In the genomic region with DNA sequence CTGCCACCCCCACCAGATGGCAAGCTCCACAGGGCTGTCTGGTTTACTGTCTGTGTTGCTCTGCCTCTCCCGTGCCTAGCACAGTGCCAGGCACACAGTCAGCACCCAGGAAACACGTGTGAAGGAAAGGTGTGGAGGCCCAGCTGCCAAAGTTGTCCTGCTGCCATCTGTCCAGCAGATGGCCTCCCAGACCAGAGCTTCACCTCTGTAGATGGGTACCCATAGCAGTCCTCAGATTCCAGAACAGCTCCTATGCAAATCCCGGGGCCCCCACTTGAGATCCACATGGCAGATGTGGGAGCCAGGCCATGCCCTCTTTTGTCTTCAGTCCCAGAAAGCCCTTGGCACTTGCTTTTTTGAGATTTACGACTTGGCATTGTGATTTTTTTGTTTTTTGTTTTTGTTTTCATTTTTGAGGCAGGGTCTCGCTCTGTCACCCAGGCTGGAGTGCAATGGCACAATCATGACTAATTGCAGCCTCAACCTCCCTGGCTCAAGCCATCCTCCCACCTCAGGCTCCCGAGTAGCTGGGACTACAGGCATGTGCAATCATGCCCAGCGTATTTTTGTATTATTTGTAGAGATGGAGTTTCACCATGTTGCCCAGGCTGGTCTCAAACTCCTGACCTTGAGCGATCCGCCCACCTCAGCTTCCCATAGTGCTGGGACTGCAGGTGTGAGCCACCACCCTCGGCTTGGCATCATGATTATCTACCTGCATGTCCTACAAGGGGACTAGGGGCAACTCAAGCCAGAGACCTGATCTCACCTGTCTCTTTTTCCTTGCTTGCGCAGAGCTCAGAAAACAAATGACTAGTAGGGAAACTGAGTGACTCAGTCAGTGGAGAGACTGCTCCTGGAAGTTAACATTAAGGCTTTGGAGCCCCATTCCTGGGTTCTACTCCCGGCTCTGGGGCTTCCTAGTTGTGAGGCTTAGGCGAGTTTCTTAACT, we compare ENCODE assay signal across 8 cellular contexts. TPM values are rescaled to one million over a fixed set of nuclear protein-coding genes. Genes with fewer than 3 reads are reported as not detected.
DNase-seq lines count a peak whose midpoint lies in the region; ATAC-seq lines count a peak whose summit lies in the region.

No MANE protein-coding gene starts in this region.

- no peaks in the 10 kb centered on the region for H3K9me3 Mint-ChIP-seq in stimulated activated naive B cell treated with anti-CD40 and anti-IgM and Interleukin-4, amounts not matched to agents 10 μg/mL and 1 μg/mL and 100 μg/mL, for 72 hours

- H3K27me3 Mint-ChIP-seq in stimulated activated naive B cell treated with anti-CD40 and anti-IgM and Interleukin-4, amounts not matched to agents 10 μg/mL and 1 μg/mL and 100 μg/mL, for 72 hours = peaks cover 34 to 45% of the 10 kb centered on the region in 2 donors

- H3K4me3 Mint-ChIP-seq in stimulated activated naive B cell treated with anti-CD40 and anti-IgM and Interleukin-4, amounts not matched to agents 10 μg/mL and 1 μg/mL and 100 μg/mL, for 72 hours = no peak overlapping the region

- no peak overlapping the region for H3K27ac Mint-ChIP-seq in stimulated activated naive B cell treated with anti-CD40 and anti-IgM and Interleukin-4, amounts not matched to agents 10 μg/mL and 1 μg/mL and 100 μg/mL, for 72 hours

- peaks cover 3 to 18% of the 10 kb centered on the region in 2 donors for H3K4me1 Mint-ChIP-seq in stimulated activated naive B cell treated with anti-CD40 and anti-IgM and Interleukin-4, amounts not matched to agents 10 μg/mL and 1 μg/mL and 100 μg/mL, for 72 hours

- ATAC-seq in HG02981 (IDR thresholded peaks at IDR 0.05; ENCODE audit: unreplicated experiment) = peak; percentile 51
- peak; percentile 85 for ATAC-seq in left lobe of liver
- peak; percentile 69 to 71 for ATAC-seq in stimulated activated naive B cell treated with anti-CD40 and anti-IgM and Interleukin-4, amounts not matched to agents 10 μg/mL and 1 μg/mL and 100 μg/mL, for 72 hours (replicated peaks)

- DNase-seq in DMS79 treated with DMSO at 0.1 percent for 48 hours (lab: John Stamatoyannopoulos, UW) (peak; percentile 13), DMS79 (lab: John Stamatoyannopoulos, UW) (no peak), T-helper 9 cell (peak; percentile 29), left lobe of liver (ENCODE audit: low spot score) (no peak), NCI-H187 (lab: John Stamatoyannopoulos, UW) (no peak)
- peak; percentile 25 for DNase-seq in central memory CD4-positive, alpha-beta T cell
- DNase-seq in stimulated activated naive B cell treated with anti-CD40 and anti-IgM and Interleukin-4, amounts not matched to agents 10 μg/mL and 1 μg/mL and 100 μg/mL, for 72 hours = peak; percentile 35

- no peaks in the 10 kb centered on the region for H3K36me3 Mint-ChIP-seq in stimulated activated naive B cell treated with anti-CD40 and anti-IgM and Interleukin-4, amounts not matched to agents 10 μg/mL and 1 μg/mL and 100 μg/mL, for 72 hours

RNA-seq across cellular contexts. Expression of a gene that starts 16.9 kb away (rescaled TPM):
- 1.1 TPM for total RNA-seq in left lobe of liver

RNA-seq across cellular contexts. Expression of a gene that starts 20.2 kb away (rescaled TPM):
- not detected for total RNA-seq in left lobe of liver

RNA-seq across cellular contexts. Expression of a gene that starts 57.7 kb away (rescaled TPM):
- 59.2 TPM for total RNA-seq in left lobe of liver

Comparison
In these comparisons a context has a peak if more than half of its experiments do, and no peak if none do; other contexts are left out.
1. DNase-seq: peak in DMS79 treated with DMSO at 0.1 percent for 48 hours (single experiment), T-helper 9 cell (single experiment), central memory CD4-positive, alpha-beta T cell (single experiment) and stimulated activated naive B cell treated with anti-CD40 and anti-IgM and Interleukin-4, amounts not matched to agents 10 μg/mL and 1 μg/mL and 100 μg/mL, for 72 hours (single experiment); none in DMS79 (single experiment), left lobe of liver (single experiment) and NCI-H187 (0 of 2).
2. Peak in every context shown above with its lines, with median percentiles within 50 percentile points of each other: ATAC-seq.